ENCODE assay signal across 21 cellular contexts in genomic region chr2:147451902-147452515, GRCh38.
DNase-seq lines count a peak whose midpoint lies in the region; ATAC-seq and TF ChIP-seq lines count a peak whose summit lies in the region.
"Had no signal": no experiment of that assay in that cellular context is flagged by ENCODE, and none has a peak within 500 bp of the region (broad histone marks: within the 10 kb centered on the region; RNA-seq: fewer than 3 reads in every experiment).

No MANE protein-coding gene starts in this region.

- H3K4me1 Mint-ChIP-seq in type B pancreatic cell (ENCODE audit: unreplicated experiment) = peaks cover 24% of the 10 kb centered on the region
- peaks cover 22% of the 10 kb centered on the region for H3K4me1 Mint-ChIP-seq in activated CD4-positive, alpha-beta memory T cell treated with anti-CD3 and anti-CD28 coated beads for 36 hours (ENCODE audit: low read depth)

- no peak overlapping the region for H3K4me3 Mint-ChIP-seq in type B pancreatic cell
- H3K4me3 Mint-ChIP-seq in activated CD4-positive, alpha-beta memory T cell treated with anti-CD3 and anti-CD28 coated beads for 36 hours = no peak overlapping the region
- H3K4me3 Mint-ChIP-seq: T-helper 1 cell treated with Interleukin-12 subunit alpha and Interleukin-12 subunit beta and Interleukin-4 antibody, amounts not matched to agents 30 μg/mL and 1 μg/mL, for 36 hours had no signal

- H3K4me1 ChIP-seq in OCI-LY3 (ENCODE audit: low read length) (peaks cover 25% of the 10 kb centered on the region), esophagus muscularis mucosa (peaks cover 0 to 25% (median 17%) of the 10 kb centered on the region in 4 donors)
- H3K4me1 ChIP-seq: A549, BE2C, Peyer's patch, right atrium auricular region, SJSA1 had no signal

- no peaks in the 10 kb centered on the region for H3K27me3 Mint-ChIP-seq in type B pancreatic cell
- no peaks in the 10 kb centered on the region for H3K27me3 Mint-ChIP-seq in activated CD4-positive, alpha-beta memory T cell treated with anti-CD3 and anti-CD28 coated beads for 36 hours

- no peak overlapping the region for H3K4me2 ChIP-seq in OCI-LY3 (ENCODE audit: low read length)
- H3K4me2 ChIP-seq: A549 had no signal

- H3K27ac Mint-ChIP-seq in type B pancreatic cell = no peak overlapping the region
- H3K27ac Mint-ChIP-seq in activated CD4-positive, alpha-beta memory T cell treated with anti-CD3 and anti-CD28 coated beads for 36 hours = no peak overlapping the region
- H3K27ac Mint-ChIP-seq: T-helper 1 cell treated with Interleukin-12 subunit alpha and Interleukin-12 subunit beta and Interleukin-4 antibody, amounts not matched to agents 30 μg/mL and 1 μg/mL, for 36 hours had no signal

- CTCF ChIA-PET in activated CD4-positive, alpha-beta memory T cell treated with anti-CD3 and anti-CD28 coated beads for 36 hours (lab: Charles Lee) = interaction anchor here (0.7 kb wide), 1 partner anchor 395 kb away, joined by 3 read pairs; no protein-coding TSS in a partner anchor

- TF ChIP-seq POLR2A in esophagus muscularis mucosa (IDR thresholded peaks at IDR 0.05; ENCODE audit: low read depth) = no peak

- no peaks in the 10 kb centered on the region for H3K27me3 ChIP-seq in OCI-LY3 (ENCODE audit: low read depth, low read length)
- no peaks in the 10 kb centered on the region for H3K27me3 ChIP-seq in esophagus muscularis mucosa
- H3K27me3 ChIP-seq in WERI-Rb-1 (ENCODE audit: insufficient read depth, low read depth, severe bottlenecking) = no peaks in the 10 kb centered on the region
- H3K27me3 ChIP-seq: BE2C, Peyer's patch, right atrium auricular region, SJSA1 had no signal

- no peak overlapping the region for H3K9ac ChIP-seq in OCI-LY3 (ENCODE audit: low read length)

- H3K9me3 ChIP-seq in OCI-LY3 (ENCODE audit: insufficient read depth, low read length) (no peaks in the 10 kb centered on the region), esophagus muscularis mucosa (no peaks in the 10 kb centered on the region), WERI-Rb-1 (ENCODE audit: severe bottlenecking) (no peaks in the 10 kb centered on the region)
- H3K9me3 ChIP-seq: A549, BE2C, Caco-2, Peyer's patch, right atrium auricular region, SJSA1 had no signal

- intact Hi-C loops in esophagus muscularis mucosa (cut with DNase I) = no loop called here
- intact Hi-C loops in activated CD4-positive, alpha-beta memory T cell treated with anti-CD3 and anti-CD28 coated beads for 36 hours (cut with micrococcal nuclease) = loop anchor here (5.0 kb wide), 1 partner anchor 155 kb away; no protein-coding TSS in a partner anchor

- no peak for ATAC-seq in HG03565 (IDR thresholded peaks at IDR 0.05; ENCODE audit: unreplicated experiment)
- ATAC-seq: A549 had no signal

- H3K36me3 ChIP-seq in OCI-LY3 (replicated peaks; ENCODE audit: low read depth, low read length) = no peaks in the 10 kb centered on the region
- H3K36me3 ChIP-seq in esophagus muscularis mucosa = no peaks in the 10 kb centered on the region
- H3K36me3 ChIP-seq in WERI-Rb-1 = no peaks in the 10 kb centered on the region
- H3K36me3 ChIP-seq: BE2C, Peyer's patch, right atrium auricular region, SJSA1 had no signal

- DNase-seq in NCI-H345 (lab: John Stamatoyannopoulos, UW) (peak; percentile 24), NCI-H345 treated with DMSO at 0.1 percent for 48 hours (lab: John Stamatoyannopoulos, UW; ENCODE audit: unreplicated experiment) (no peak), esophagus muscularis mucosa (ENCODE audit: extremely low spot score) (peak; percentile 34), type B pancreatic cell (ENCODE audit: extremely low spot score, unreplicated experiment) (no peak), WERI-Rb-1 (no peak)
- DNase-seq in activated CD4-positive, alpha-beta memory T cell treated with anti-CD3 and anti-CD28 coated beads for 36 hours = no peak
- DNase-seq: activated CD4-positive, alpha-beta T cell treated with anti-CD3 and anti-CD28 coated beads, Interleukin-2, amount 50 U/mL, for 48 hours; activated effector memory CD4-positive, alpha-beta T cell treated with anti-CD3 and anti-CD28 coated beads, Interleukin-2, amount 50 U/mL, for 16 hours; BE2C; Caco-2; effector CD8-positive, alpha-beta T cell; NCI-H1105; Peyer's patch; stimulated activated CD4-positive, alpha-beta T cell treated with anti-CD3 and anti-CD28 coated beads, Interleukin-12 subunit alpha, Interleukin-12 subunit beta, amount 100 ng/mL, for 4 hours; trophoblast cell had no signal

- no peaks in the 10 kb centered on the region for H3K9me3 Mint-ChIP-seq in type B pancreatic cell
- no peaks in the 10 kb centered on the region for H3K9me3 Mint-ChIP-seq in activated CD4-positive, alpha-beta memory T cell treated with anti-CD3 and anti-CD28 coated beads for 36 hours

- TF ChIP-seq EP300 in esophagus muscularis mucosa (IDR thresholded peaks at IDR 0.05) = no peak

- H3K4me3 ChIP-seq in OCI-LY3 (ENCODE audit: low read length) (no peak overlapping the region), esophagus muscularis mucosa (no peak overlapping the region), WERI-Rb-1 (ENCODE audit: low read depth, low read length) (no peak overlapping the region)
- H3K4me3 ChIP-seq: A549, Peyer's patch, right atrium auricular region, SJSA1 had no signal

- 70% methylated on average over 3 of the region's 3 CpGs for WGBS in esophagus muscularis mucosa

- POLR2A ChIA-PET in activated CD4-positive, alpha-beta memory T cell treated with anti-CD3 and anti-CD28 coated beads for 36 hours (lab: Charles Lee) = no interaction called here

- no peaks in the 10 kb centered on the region for H3K79me2 ChIP-seq in OCI-LY3 (ENCODE audit: low read length)

- TF ChIP-seq CTCF in OCI-LY3 (IDR thresholded peaks at IDR 0.05; ENCODE audit: low read depth, low read length) (peak; percentile 23), esophagus muscularis mucosa (IDR thresholded peaks at IDR 0.05) (no peak), type B pancreatic cell (conservative IDR thresholded peaks at IDR 0.05) (peak; percentile 36), WERI-Rb-1 (IDR thresholded peaks at IDR 0.05; ENCODE audit: low read depth, low read length) (no peak)

- H4K20me1 ChIP-seq in OCI-LY3 (ENCODE audit: insufficient read depth, low read length) = no peaks in the 10 kb centered on the region

- H3K36me3 Mint-ChIP-seq in type B pancreatic cell = no peaks in the 10 kb centered on the region
- H3K36me3 Mint-ChIP-seq in activated CD4-positive, alpha-beta memory T cell treated with anti-CD3 and anti-CD28 coated beads for 36 hours = no peaks in the 10 kb centered on the region

- no peak overlapping the region for H3K27ac ChIP-seq in OCI-LY3 (ENCODE audit: low read length)
- no peak overlapping the region for H3K27ac ChIP-seq in esophagus muscularis mucosa (replicated peaks in 1 of 4)
- H3K27ac ChIP-seq in WERI-Rb-1 = no peak overlapping the region
- H3K27ac ChIP-seq: A549, Peyer's patch, right atrium auricular region, SJSA1 had no signal

- H2AFZ ChIP-seq in OCI-LY3 (ENCODE audit: low read depth, low read length) = no peak overlapping the region

Comparison
In these comparisons a context has a peak if more than half of its experiments do, and no peak if none do; other contexts are left out.
1. DNase-seq: peak in NCI-H345 (single experiment) and esophagus muscularis mucosa (single experiment); none in NCI-H345 treated with DMSO at 0.1 percent for 48 hours (single experiment), type B pancreatic cell (single experiment), WERI-Rb-1 (single experiment) and activated CD4-positive, alpha-beta memory T cell treated with anti-CD3 and anti-CD28 coated beads for 36 hours (single experiment).
2. CTCF ChIP-seq: peak in OCI-LY3 (single experiment) and type B pancreatic cell (single experiment); none in esophagus muscularis mucosa (0 of 3) and WERI-Rb-1 (single experiment).